8 cellular contexts compared by ENCODE assay signal in genomic region chr2:43399515-43400245, GRCh38.
A peak's percentile ranks its signal among the peaks of the same experiment; 100 is the strongest.
DNase-seq lines count a peak whose midpoint lies in the region; ATAC-seq, FAIRE-seq and TF ChIP-seq lines count a peak whose summit lies in the region.

No MANE protein-coding gene starts in this region.

- CTCF ChIA-PET in HEK293 (lab: Yijun Ruan, JAX): interaction anchor here (0.7 kb wide), 1 partner anchor 13 kb away, joined by 4 read pairs; no protein-coding TSS in a partner anchor

- H3K9ac ChIP-seq in adipocyte (ENCODE audit: low read length) (no peak overlapping the region), stomach smooth muscle (ENCODE audit: low read length in 2 of 2) (peak overlapping the region; percentile 21 to 26)

- FAIRE-seq in HTR-8/SVneo (lab: Jason Lieb, UNC) (no peak), small intestine (lab: Jason Lieb, UNC) (no peak)

- no peaks in the 10 kb centered on the region for H3K27me3 ChIP-seq in adipocyte (replicated peaks; ENCODE audit: control insufficient read depth, insufficient read depth, low read length)
- H3K27me3 ChIP-seq in left ventricle myocardium inferior (ENCODE audit: low read depth): no peaks in the 10 kb centered on the region
- no peaks in the 10 kb centered on the region for H3K27me3 ChIP-seq in stomach smooth muscle (ENCODE audit: control insufficient read depth in 1 of 2, insufficient read depth in 2 of 2, low read length in 2 of 2)
- H3K27me3 ChIP-seq in small intestine (ENCODE audit: control insufficient read depth in 2 of 2, insufficient read depth in 2 of 2, low read length in 2 of 2): no peaks in the 10 kb centered on the region

- no peak overlapping the region for H3K4me3 ChIP-seq in HEK293 (ENCODE audit: low read depth, low read length)
- H3K4me3 ChIP-seq in adipocyte (ENCODE audit: low read length): no peak overlapping the region
- no peak overlapping the region for H3K4me3 ChIP-seq in left ventricle myocardium inferior
- peak overlapping the region in 1 of 2 donors; percentile 15 for H3K4me3 ChIP-seq in stomach smooth muscle (ENCODE audit: low read length in 2 of 2)
- no peak overlapping the region for H3K4me3 ChIP-seq in small intestine (ENCODE audit: low read depth in 1 of 2, low read length in 2 of 2)

- DNase-seq in adipocyte (ENCODE audit: low read depth): peak; percentile 86
- no peak for DNase-seq in left ventricle myocardium inferior
- DNase-seq in GM19238 (ENCODE audit: insufficient read length, low spot score): no peak
- DNase-seq in HTR-8/SVneo (ENCODE audit: insufficient read length, low spot score): no peak
- no peak for DNase-seq in small intestine

- WGBS in small intestine, 3 donors: 64 to 95% (median 69%) methylated on average over 4 of the region's 4 CpGs

- POLR2A ChIA-PET in HEK293 (lab: Yijun Ruan, JAX): no interaction called here

- TF ChIP-seq CTCF in HEK293 (tag by site-specific recombination; IDR thresholded peaks at IDR 0.05) (no peak), left ventricle myocardium inferior (IDR thresholded peaks at IDR 0.05; ENCODE audit: borderline replicate concordance) (no peak)

- H3K27ac ChIP-seq in HEK293 (ENCODE audit: extremely low read depth, low read depth, low read length): no peak overlapping the region
- peak overlapping the region; percentile 56 for H3K27ac ChIP-seq in left ventricle myocardium inferior (replicated peaks)
- H3K27ac ChIP-seq in stomach smooth muscle (ENCODE audit: low read length): peak overlapping the region; percentile 67
- peak overlapping the region in 1 of 2 donors; percentile 81 for H3K27ac ChIP-seq in small intestine (ENCODE audit: low read depth in 1 of 2, low read length in 1 of 2)

- H3K36me3 ChIP-seq in HEK293 (ENCODE audit: control insufficient read depth in 2 of 2, insufficient read depth in 1 of 2, low read length in 2 of 2) (peaks cover 0 to 10% of the 10 kb centered on the region in 2 experiments), adipocyte (ENCODE audit: control insufficient read depth, insufficient read depth, low read length, severe bottlenecking) (peaks cover 19% of the 10 kb centered on the region), left ventricle myocardium inferior (peaks cover 21% of the 10 kb centered on the region), stomach smooth muscle (ENCODE audit: control insufficient read depth in 2 of 2, insufficient read depth in 2 of 2, low read length in 2 of 2) (peaks cover 0 to 6% of the 10 kb centered on the region in 2 donors), small intestine (ENCODE audit: control insufficient read depth in 2 of 2, insufficient read depth in 2 of 2, low read length in 2 of 2) (no peaks in the 10 kb centered on the region)

- no peaks in the 10 kb centered on the region; the same call in 1 of the 2 replicates for H3K4me1 ChIP-seq in HEK293 (ENCODE audit: control insufficient read depth, insufficient read depth, low read length)
- peaks cover 16% of the 10 kb centered on the region for H3K4me1 ChIP-seq in adipocyte (ENCODE audit: control insufficient read depth, insufficient read depth, low read length)
- H3K4me1 ChIP-seq in left ventricle myocardium inferior: peaks cover 28% of the 10 kb centered on the region
- peaks cover 28% of the 10 kb centered on the region for H3K4me1 ChIP-seq in stomach smooth muscle (ENCODE audit: control insufficient read depth, insufficient read depth, low read length)
- H3K4me1 ChIP-seq in small intestine (ENCODE audit: control insufficient read depth in 2 of 2, insufficient read depth in 1 of 2, low read depth in 1 of 2, low read length in 1 of 2): peaks cover 0 to 6% of the 10 kb centered on the region in 2 donors

- H3K9me3 ChIP-seq in HEK293 (ENCODE audit: control insufficient read depth, insufficient read depth, low read depth, low read length) (no peaks in the 10 kb centered on the region), adipocyte (ENCODE audit: control insufficient read depth, low read length) (no peaks in the 10 kb centered on the region), left ventricle myocardium inferior (replicated peaks) (no peaks in the 10 kb centered on the region), stomach smooth muscle (ENCODE audit: control insufficient read depth in 2 of 2, low read length in 2 of 2) (no peaks in the 10 kb centered on the region), small intestine (ENCODE audit: control insufficient read depth, low read depth) (no peaks in the 10 kb centered on the region)

- intact Hi-C loops in left ventricle myocardium inferior (cut with micrococcal nuclease): no loop called here

- no peak for ATAC-seq in GM19395 (IDR thresholded peaks at IDR 0.05; ENCODE audit: unreplicated experiment)

TF ChIP-seq in HEK293, 187 proteins besides CTCF, POLR2A, EP300 and RAD21:
- TF ChIP-seq ZNF473 (tag by site-specific recombination; IDR thresholded peaks at IDR 0.05) (no peak), ZNF132 (tag by site-specific recombination; IDR thresholded peaks at IDR 0.05; ENCODE audit: borderline replicate concordance) (no peak), REST (tag by site-specific recombination; IDR thresholded peaks at IDR 0.05) (peak; percentile 90)
